Comparison of ENCODE assay signal across 19 cellular contexts in the genomic region with DNA sequence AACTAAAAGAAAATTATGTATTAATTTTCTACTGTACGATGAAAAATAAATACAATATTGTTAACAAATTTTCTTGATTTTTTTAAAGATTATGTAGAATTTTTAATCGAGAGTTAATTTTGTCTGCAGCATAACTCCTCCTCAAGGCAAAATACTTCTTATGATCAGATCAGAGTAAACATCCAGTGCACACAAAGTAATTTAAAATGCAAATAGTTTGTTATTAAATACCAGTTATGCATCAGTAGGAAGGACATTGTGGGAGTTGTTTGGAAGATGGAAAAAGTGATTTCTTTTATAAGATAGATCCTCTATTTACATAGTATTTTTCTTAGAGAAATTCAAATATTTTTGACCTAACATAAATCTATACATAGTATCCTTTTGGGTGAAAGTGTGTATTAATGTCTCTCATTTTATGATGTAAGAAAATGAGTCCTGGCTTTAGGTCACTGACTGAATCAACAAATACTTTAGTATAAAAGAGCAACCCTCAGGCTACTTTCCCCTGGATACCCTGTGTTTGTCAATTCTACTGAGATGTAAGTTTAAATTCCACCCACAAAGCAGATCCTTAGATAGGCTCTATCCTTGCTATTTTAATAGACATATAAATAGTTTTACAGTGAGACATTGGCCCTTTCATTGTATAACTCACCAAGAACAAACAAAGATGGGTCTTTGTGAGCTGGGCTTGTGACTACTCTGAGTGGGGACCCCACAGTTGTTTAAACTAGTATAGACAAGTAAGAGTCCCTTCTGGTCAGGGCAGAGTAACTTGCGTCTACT.
DNase-seq lines count a peak whose midpoint lies in the region; ATAC-seq, FAIRE-seq and TF ChIP-seq lines count a peak whose summit lies in the region.
"Had no signal": no experiment of that assay in that cellular context is flagged by ENCODE, and none has a peak within 500 bp of the region (broad histone marks: within the 10 kb centered on the region; RNA-seq: fewer than 3 reads in every experiment).

No MANE protein-coding gene starts in this region.

- H3K79me1 ChIP-seq in IMR-90 (ENCODE audit: low read depth in 1 of 2, low read length in 2 of 2), result no peaks in the 10 kb centered on the region

- DNase-seq in EH (ENCODE audit: low read depth) (peak; percentile 87), IMR-90 (peak; percentile 1), SK-MEL-5 (ENCODE audit: low read depth, low spot score) (peak; percentile 4), kidney (no peak), NCI-H2227 (lab: John Stamatoyannopoulos, UW; ENCODE audit: unreplicated experiment) (no peak), hypothalamus (lab: John Stamatoyannopoulos, UW) (no peak)
- no peak for DNase-seq in activated T-helper 1 cell treated with anti-CD3 and anti-CD28 coated beads, Interleukin-12 subunit alpha, Interleukin-12 subunit beta, Interleukin-2, Interleukin-4 antibody, amounts not matched to agents 30 ng/mL and 10 ng/mL and 1 ng/mL, durations not matched to agents 14 hours and 24 hours and 36 hours (ENCODE audit: low spot score)
- no peak for DNase-seq in activated effector memory CD4-positive, alpha-beta T cell treated with Interleukin-2 at 50 U/mL for 16 hours
- DNase-seq: CD8-positive, alpha-beta memory T cell; DMS 273 treated with DMSO at 0.1 percent for 48 hours; NCI-H1092 treated with DMSO at 0.1 percent for 48 hours; NCI-H1694 treated with DMSO at 0.1 percent for 48 hours; NCI-H446; NCI-H82; T-helper 1 cell had no signal

- TF ChIP-seq CTCF in IMR-90 (conservative IDR thresholded peaks at IDR 0.05; ENCODE audit: low read depth, low read length) (no peak), kidney (IDR thresholded peaks at IDR 0.05; ENCODE audit: borderline replicate concordance, extremely low read depth, insufficient read depth) (no peak)

- H2BK20ac ChIP-seq in IMR-90 (ENCODE audit: low read depth, low read length), result no peak overlapping the region

- no peak overlapping the region for H3K4me2 ChIP-seq in IMR-90 (ENCODE audit: low read depth, low read length)
- H3K4me2 ChIP-seq: BLaER1 had no signal

- H3K27ac ChIP-seq in IMR-90 (ENCODE audit: insufficient read depth, low read length) (no peak overlapping the region), kidney (ENCODE audit: low read depth in 2 of 2, low read length in 2 of 2) (no peak overlapping the region)
- H3K27ac ChIP-seq: BLaER1, SK-N-MC had no signal

- no peaks in the 10 kb centered on the region for H3K9me1 ChIP-seq in IMR-90 (ENCODE audit: insufficient read depth, low read length)

- no peak overlapping the region for H3K4me3 ChIP-seq in IMR-90 (ENCODE audit: insufficient read depth, low read depth, low read length)
- no peak overlapping the region for H3K4me3 ChIP-seq in kidney (ENCODE audit: low read length in 2 of 2)
- H3K4me3 ChIP-seq: BLaER1, SK-N-MC had no signal

- H3K9me3 ChIP-seq in IMR-90 (ENCODE audit: control insufficient read depth, insufficient read depth, low read length) (no peaks in the 10 kb centered on the region), kidney (ENCODE audit: control insufficient read depth in 1 of 2, low read length in 2 of 2) (no peaks in the 10 kb centered on the region)
- H3K9me3 ChIP-seq: BLaER1 had no signal

- no peaks in the 10 kb centered on the region for H4K20me1 ChIP-seq in IMR-90 (ENCODE audit: insufficient read depth, low read length)
- H4K20me1 ChIP-seq: BLaER1 had no signal

- H3K36me3 Mint-ChIP-seq in activated T-helper 1 cell treated with anti-CD3 and anti-CD28 coated beads, Interleukin-12 subunit alpha, Interleukin-12 subunit beta, Interleukin-2, Interleukin-4 antibody, amounts not matched to agents 30 ng/mL and 10 ng/mL and 1 ng/mL, durations not matched to agents 14 hours and 24 hours and 36 hours (ENCODE audit: low read depth), result no peaks in the 10 kb centered on the region
- H3K36me3 Mint-ChIP-seq: CD8-positive, alpha-beta memory T cell had no signal

- no TSS peak for BruUV-seq in IMR-90 (replicated peaks; lab: Mats Ljungman, UMichigan)

- H2BK5ac ChIP-seq in IMR-90 (ENCODE audit: low read depth, low read length, poor library complexity, severe bottlenecking), result no peak overlapping the region

- H3K9me3 Mint-ChIP-seq in activated T-helper 1 cell treated with anti-CD3 and anti-CD28 coated beads, Interleukin-12 subunit alpha, Interleukin-12 subunit beta, Interleukin-2, Interleukin-4 antibody, amounts not matched to agents 30 ng/mL and 10 ng/mL and 1 ng/mL, durations not matched to agents 14 hours and 24 hours and 36 hours, result no peaks in the 10 kb centered on the region
- H3K9me3 Mint-ChIP-seq: CD8-positive, alpha-beta memory T cell had no signal

- ATAC-seq in IMR-90 (ENCODE audit: low read depth), result peak; percentile 24
- ATAC-seq: HCT116 had no signal

- H3K56ac ChIP-seq in IMR-90 (ENCODE audit: extremely low read depth, insufficient read depth, low read length), result no peak overlapping the region

- no peaks in the 10 kb centered on the region for H3K4me1 ChIP-seq in IMR-90 (ENCODE audit: control insufficient read depth, insufficient read depth, low read length)
- no peaks in the 10 kb centered on the region for H3K4me1 ChIP-seq in kidney (ENCODE audit: control insufficient read depth in 1 of 2, insufficient read depth in 1 of 2, low read depth in 1 of 2, low read length in 2 of 2)
- H3K4me1 ChIP-seq: BLaER1 had no signal

- H4K5ac ChIP-seq in IMR-90 (ENCODE audit: low read depth, low read length), result no peak overlapping the region

- H3K18ac ChIP-seq in IMR-90 (ENCODE audit: low read depth, low read length), result no peak overlapping the region

- H3K27me3 ChIP-seq in IMR-90 (ENCODE audit: control insufficient read depth, insufficient read depth, low read length), result no peaks in the 10 kb centered on the region
- H3K27me3 ChIP-seq: BLaER1 had no signal

- H3K14ac ChIP-seq in IMR-90 (replicated peaks; ENCODE audit: low read depth, low read length), result no peak overlapping the region

- H2BK15ac ChIP-seq in IMR-90 (ENCODE audit: low read depth, low read length), result no peak overlapping the region

- H3K4me3 Mint-ChIP-seq in activated T-helper 1 cell treated with anti-CD3 and anti-CD28 coated beads, Interleukin-12 subunit alpha, Interleukin-12 subunit beta, Interleukin-2, Interleukin-4 antibody, amounts not matched to agents 30 ng/mL and 10 ng/mL and 1 ng/mL, durations not matched to agents 14 hours and 24 hours and 36 hours, result no peak overlapping the region
- H3K4me3 Mint-ChIP-seq: CD8-positive, alpha-beta memory T cell had no signal

- H2AFZ ChIP-seq in IMR-90 (replicated peaks; ENCODE audit: low read length, poor library complexity), result no peak overlapping the region

- H3K36me3 ChIP-seq in IMR-90 (ENCODE audit: control insufficient read depth, insufficient read depth, low read length) (no peaks in the 10 kb centered on the region), kidney (ENCODE audit: control insufficient read depth in 1 of 2, insufficient read depth in 2 of 2, low read length in 2 of 2) (no peaks in the 10 kb centered on the region)
- H3K36me3 ChIP-seq: BLaER1 had no signal

- POLR2A ChIA-PET in IMR-90 (lab: Charles Lee; ENCODE audit: unreplicated experiment), result no interaction called here

- no peak overlapping the region for H2AK9ac ChIP-seq in IMR-90 (replicated peaks; ENCODE audit: low read depth, low read length, poor library complexity)

- in situ Hi-C loops in IMR-90 (cut with MboI; ENCODE audit: low sequenced_read_pairs), result no loop called here
- in situ Hi-C loops in SK-MEL-5 (cut with HindIII; ENCODE audit: low pct_unique_long_range_greater_than_20kb, low sequenced_read_pairs), result no loop called here

- TF ChIP-seq POLR2A in IMR-90 (IDR thresholded peaks at IDR 0.05; ENCODE audit: low read depth, low read length), result no peak

- no peak overlapping the region for H3K4ac ChIP-seq in IMR-90 (ENCODE audit: low read depth, low read length)

- dilution Hi-C loops in IMR-90 (cut with HindIII; ENCODE audit: low sequenced_read_pairs, unreplicated experiment), result no loop called here

- H3K9ac ChIP-seq in IMR-90 (ENCODE audit: low read depth, low read length), result no peak overlapping the region
- no peak overlapping the region for H3K9ac ChIP-seq in kidney (ENCODE audit: low read length in 2 of 2)
- H3K9ac ChIP-seq: BLaER1 had no signal

- H4K91ac ChIP-seq in IMR-90 (ENCODE audit: insufficient read depth, low read depth, low read length), result no peak overlapping the region

- CTCF ChIA-PET in IMR-90 (lab: Yijun Ruan, JAX), result no interaction called here

- H4K8ac ChIP-seq in IMR-90 (ENCODE audit: low read depth in 2 of 2, low read length in 2 of 2), result no peak overlapping the region

- intact Hi-C loops in IMR-90 (cut with micrococcal nuclease) (no loop called here), kidney (cut with DNase I) (no loop called here)
- intact Hi-C loops in activated T-helper 1 cell treated with anti-CD3 and anti-CD28 coated beads, Interleukin-12 subunit alpha, Interleukin-12 subunit beta, Interleukin-2, Interleukin-4 antibody, amounts not matched to agents 30 ng/mL and 10 ng/mL and 1 ng/mL, durations not matched to agents 14 hours and 24 hours and 36 hours (cut with micrococcal nuclease), result no loop called here

- peak; percentile 83 for FAIRE-seq in kidney (lab: Jason Lieb, UNC)
- FAIRE-seq: GM18507 had no signal

- no peak overlapping the region for H3K27ac Mint-ChIP-seq in activated T-helper 1 cell treated with anti-CD3 and anti-CD28 coated beads, Interleukin-12 subunit alpha, Interleukin-12 subunit beta, Interleukin-2, Interleukin-4 antibody, amounts not matched to agents 30 ng/mL and 10 ng/mL and 1 ng/mL, durations not matched to agents 14 hours and 24 hours and 36 hours
- H3K27ac Mint-ChIP-seq: CD8-positive, alpha-beta memory T cell had no signal

- no peak overlapping the region for H2AK5ac ChIP-seq in IMR-90 (ENCODE audit: low read depth, low read length)

- H3K4me1 Mint-ChIP-seq in activated T-helper 1 cell treated with anti-CD3 and anti-CD28 coated beads, Interleukin-12 subunit alpha, Interleukin-12 subunit beta, Interleukin-2, Interleukin-4 antibody, amounts not matched to agents 30 ng/mL and 10 ng/mL and 1 ng/mL, durations not matched to agents 14 hours and 24 hours and 36 hours (ENCODE audit: low read depth), result no peaks in the 10 kb centered on the region
- H3K4me1 Mint-ChIP-seq: CD8-positive, alpha-beta memory T cell had no signal

- peaks cover 1% of the 10 kb centered on the region for H3K27me3 Mint-ChIP-seq in activated T-helper 1 cell treated with anti-CD3 and anti-CD28 coated beads, Interleukin-12 subunit alpha, Interleukin-12 subunit beta, Interleukin-2, Interleukin-4 antibody, amounts not matched to agents 30 ng/mL and 10 ng/mL and 1 ng/mL, durations not matched to agents 14 hours and 24 hours and 36 hours (ENCODE audit: insufficient read depth)

- no peak overlapping the region for H3K23ac ChIP-seq in IMR-90 (ENCODE audit: low read depth, low read length)

- no peak for TF ChIP-seq RAD21 in IMR-90 (IDR thresholded peaks at IDR 0.05; ENCODE audit: low read length)

- WGBS in IMR-90 (ENCODE audit: extremely low coverage in 2 of 2, insufficient read length in 1 of 2), 2 experiments, result no CpG with 5 or more reads among the region's 3 CpGs

- H2BK120ac ChIP-seq in IMR-90 (ENCODE audit: low read depth, low read length), result no peak overlapping the region

TF ChIP-seq in IMR-90, 13 proteins besides CTCF, POLR2A, EP300 and RAD21 (continues in another document):
- TF ChIP-seq BHLHE40 (IDR thresholded peaks at IDR 0.05; ENCODE audit: low read depth, low read length) (no peak), RCOR1 (IDR thresholded peaks at IDR 0.05; ENCODE audit: insufficient replicate concordance, low read length) (no peak)

Comparison
In these comparisons a context has a peak if more than half of its experiments do, and no peak if none do; other contexts are left out.
1. DNase-seq: peak in EH (single experiment), IMR-90 (single experiment) and SK-MEL-5 (single experiment); none in kidney (single experiment), activated T-helper 1 cell treated with anti-CD3 and anti-CD28 coated beads, Interleukin-12 subunit alpha, Interleukin-12 subunit beta, Interleukin-2, Interleukin-4 antibody, amounts not matched to agents 30 ng/mL and 10 ng/mL and 1 ng/mL, durations not matched to agents 14 hours and 24 hours and 36 hours (single experiment), NCI-H2227 (single experiment), hypothalamus (0 of 51) and activated effector memory CD4-positive, alpha-beta T cell treated with Interleukin-2 at 50 U/mL for 16 hours (single experiment).